ENCODE assay signal across 25 cellular contexts in the genomic region with DNA sequence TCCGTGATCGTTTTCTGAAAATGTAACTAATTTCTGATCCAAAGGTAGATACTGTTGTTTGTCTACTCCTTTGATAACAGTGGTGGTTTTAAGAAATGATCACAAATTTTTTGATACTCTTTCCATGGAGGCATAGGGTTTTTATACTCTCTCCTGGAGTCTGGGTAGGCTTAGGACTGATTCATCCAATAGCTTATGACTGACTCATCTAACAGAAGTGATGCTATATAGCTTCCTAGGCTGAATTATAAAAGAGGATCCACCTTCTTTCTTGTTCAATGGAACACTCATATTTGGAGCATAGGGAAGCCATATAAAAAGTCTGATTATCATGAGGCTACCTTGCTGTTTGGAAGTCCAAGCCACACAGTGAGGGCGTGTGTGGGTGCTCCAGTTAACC.
DNase-seq lines count a peak whose midpoint lies in the region; ATAC-seq and TF ChIP-seq lines count a peak whose summit lies in the region.
"Had no signal": no experiment of that assay in that cellular context is flagged by ENCODE, and none has a peak within 500 bp of the region (broad histone marks: within the 10 kb centered on the region; RNA-seq: fewer than 3 reads in every experiment).

No MANE protein-coding gene starts in this region.

- no peaks in the 10 kb centered on the region for H3K36me3 ChIP-seq in SK-N-SH (replicated peaks in 1 of 2; ENCODE audit: control insufficient read depth in 1 of 2, insufficient read depth in 2 of 2, low read length in 1 of 2)
- no peaks in the 10 kb centered on the region for H3K36me3 ChIP-seq in tibial nerve
- no peaks in the 10 kb centered on the region for H3K36me3 ChIP-seq in upper lobe of left lung
- H3K36me3 ChIP-seq: ascending aorta, HAP-1, SJSA1 had no signal

- no peak for TF ChIP-seq POLR2A in tibial nerve (IDR thresholded peaks at IDR 0.05)
- TF ChIP-seq POLR2A in upper lobe of left lung (IDR thresholded peaks at IDR 0.05), result no peak

- POLR2A ChIA-PET in SK-N-SH (lab: Yijun Ruan, JAX), result no interaction called here

- no peaks in the 10 kb centered on the region for H4K20me1 ChIP-seq in SK-N-SH (ENCODE audit: insufficient read depth)

- DNase-seq in A172 (ENCODE audit: low spot score) (peak; percentile 66), HPDE6-E6E7 (ENCODE audit: extremely low spot score) (peak; percentile 17), SK-N-SH (no peak), foreskin fibroblast (peak; percentile 54 to 71), tibial nerve (ENCODE audit: low spot score in 2 of 2) (no peak), upper lobe of left lung (no peak), OCI-M1 (lab: John Stamatoyannopoulos, UW) (no peak)
- no peak for DNase-seq in activated CD8-positive, alpha-beta memory T cell treated with anti-CD3 and anti-CD28 coated beads, Interleukin-2, amount 50 U/mL, for 4 hours
- DNase-seq: activated CD8-positive, alpha-beta memory T cell treated with anti-CD3 and anti-CD28 coated beads for 24 hours; activated naive CD4-positive, alpha-beta T cell treated with anti-CD3 and anti-CD28 coated beads, Interleukin-2, amount 50 U/mL, for 16 hours; activated T-cell treated with anti-CD3 and anti-CD28 coated beads, Interleukin-2, amount 50 U/mL, for 72 hours; CD4-positive, CD25-positive, alpha-beta regulatory T cell; effector memory CD8-positive, alpha-beta T cell; KBM-7; naive thymus-derived CD8-positive, alpha-beta T cell; NCI-H1048; NCI-H2029 treated with DMSO at 0.1 percent for 48 hours; NCI-H510A treated with DMSO at 0.1 percent for 48 hours; small intestine; stimulated activated CD4-positive, alpha-beta T cell treated with anti-CD3 and anti-CD28 coated beads, Interleukin-4, amount 100 ng/mL, for 24 hours had no signal

- TF ChIP-seq EP300 in SK-N-SH (IDR thresholded peaks at IDR 0.05; ENCODE audit: borderline replicate concordance in 1 of 2, low read depth in 1 of 2, low read length in 1 of 2) (no peak), tibial nerve (IDR thresholded peaks at IDR 0.05) (no peak), upper lobe of left lung (IDR thresholded peaks at IDR 0.05) (no peak)

- H3K4me1 ChIP-seq in SK-N-SH (ENCODE audit: control insufficient read depth in 1 of 2, insufficient read depth in 2 of 2, low read depth in 1 of 2, low read length in 1 of 2), result peaks cover 0 to 6% of the 10 kb centered on the region in 2 experiments; a peak in 1 of 4 replicates
- H3K4me1 ChIP-seq in tibial nerve, result no peaks in the 10 kb centered on the region
- H3K4me1 ChIP-seq in upper lobe of left lung, result no peaks in the 10 kb centered on the region
- H3K4me1 ChIP-seq: A549, ascending aorta, HAP-1 had no signal

- CTCF ChIA-PET in SK-N-SH (lab: Yijun Ruan, JAX), result no interaction called here

- H3K27ac ChIP-seq in SK-N-SH (ENCODE audit: low read depth in 2 of 2, low read length in 1 of 2), result no peak overlapping the region
- no peak overlapping the region for H3K27ac ChIP-seq in tibial nerve
- no peak overlapping the region for H3K27ac ChIP-seq in upper lobe of left lung
- H3K27ac ChIP-seq: A549, ascending aorta, SJSA1 had no signal

- no peaks in the 10 kb centered on the region for H3F3A ChIP-seq in SK-N-SH (replicated peaks; ENCODE audit: insufficient read depth)

- H3K27me3 ChIP-seq in SK-N-SH (ENCODE audit: insufficient read depth), result no peaks in the 10 kb centered on the region
- H3K27me3 ChIP-seq in tibial nerve, result no peaks in the 10 kb centered on the region
- no peaks in the 10 kb centered on the region for H3K27me3 ChIP-seq in upper lobe of left lung
- H3K27me3 ChIP-seq: ascending aorta, SJSA1 had no signal

- TF ChIP-seq CTCF in SK-N-SH (IDR thresholded peaks at IDR 0.05) (no peak), foreskin fibroblast (IDR thresholded peaks at IDR 0.05; ENCODE audit: low read depth, low read length) (no peak), tibial nerve (IDR thresholded peaks at IDR 0.05) (no peak), upper lobe of left lung (IDR thresholded peaks at IDR 0.05) (no peak)

- H3K79me2 ChIP-seq in SK-N-SH (ENCODE audit: insufficient read depth), result no peaks in the 10 kb centered on the region

- 48% methylated on average over 3 of the region's 3 CpGs for WGBS in SK-N-SH (ENCODE audit: low lambda C conversion rate)
- 92 to 97% methylated on average over 3 of the region's 3 CpGs for WGBS in tibial nerve, 2 donors
- 76 to 97% methylated on average over 3 of the region's 3 CpGs for WGBS in upper lobe of left lung, 2 donors

- no peak overlapping the region for H3K9ac ChIP-seq in SK-N-SH

- ATAC-seq in upper lobe of left lung (ENCODE audit: low FRiP score in 2 of 2), result no peak
- ATAC-seq: A549; activated CD4-positive, CD25-positive, alpha-beta regulatory T cell treated with anti-CD3 and anti-CD28 coated beads, Interleukin-2, amount 50 U/mL, for 24 hours; activated T-cell treated with anti-CD3 and anti-CD28 coated beads, Interleukin-2, amount 50 U/mL, for 72 hours; effector memory CD8-positive, alpha-beta T cell; naive thymus-derived CD8-positive, alpha-beta T cell had no signal

- no peaks in the 10 kb centered on the region for H3K9me2 ChIP-seq in SK-N-SH

- H3K4me3 ChIP-seq in SK-N-SH (ENCODE audit: low read depth in 2 of 2, low read length in 1 of 2), result no peak overlapping the region
- no peak overlapping the region for H3K4me3 ChIP-seq in foreskin fibroblast (ENCODE audit: low read depth in 1 of 2, low read length in 2 of 2)
- no peak overlapping the region for H3K4me3 ChIP-seq in tibial nerve
- no peak overlapping the region for H3K4me3 ChIP-seq in upper lobe of left lung
- H3K4me3 ChIP-seq: A549, ascending aorta, HAP-1, SJSA1 had no signal

- TF ChIP-seq RAD21 in SK-N-SH (IDR thresholded peaks at IDR 0.05; ENCODE audit: low read length), result no peak

- no peak overlapping the region for H3K4me2 ChIP-seq in SK-N-SH
- H3K4me2 ChIP-seq: A549 had no signal

- H3K9me3 ChIP-seq in SK-N-SH (no peaks in the 10 kb centered on the region; the same call in 1 of the 2 replicates), tibial nerve (no peaks in the 10 kb centered on the region), upper lobe of left lung (no peaks in the 10 kb centered on the region)
- H3K9me3 ChIP-seq: A549, HAP-1, SJSA1 had no signal

- 0 out of 2 replicates have a peak overlapping the region, but pooled peaks have one; percentile 9 for H2AFZ ChIP-seq in SK-N-SH (ENCODE audit: low read depth)

TF ChIP-seq in SK-N-SH, 30 proteins besides CTCF, POLR2A, EP300 and RAD21 (continues in another document):
- no peak for TF ChIP-seq NFIC (IDR thresholded peaks at IDR 0.05; ENCODE audit: borderline replicate concordance)
- TF ChIP-seq, protein P1, sequence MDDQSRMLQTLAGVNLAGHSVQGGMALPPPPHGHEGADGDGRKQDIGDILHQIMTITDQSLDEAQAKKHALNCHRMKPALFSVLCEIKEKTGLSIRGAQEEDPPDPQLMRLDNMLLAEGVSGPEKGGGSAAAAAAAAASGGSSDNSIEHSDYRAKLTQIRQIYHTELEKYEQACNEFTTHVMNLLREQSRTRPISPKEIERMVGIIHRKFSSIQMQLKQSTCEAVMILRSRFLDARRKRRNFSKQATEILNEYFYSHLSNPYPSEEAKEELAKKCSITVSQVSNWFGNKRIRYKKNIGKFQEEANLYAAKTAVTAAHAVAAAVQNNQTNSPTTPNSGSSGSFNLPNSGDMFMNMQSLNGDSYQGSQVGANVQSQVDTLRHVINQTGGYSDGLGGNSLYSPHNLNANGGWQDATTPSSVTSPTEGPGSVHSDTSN (IDR thresholded peaks at IDR 0.05), result no peak
- TF ChIP-seq, protein P2, sequence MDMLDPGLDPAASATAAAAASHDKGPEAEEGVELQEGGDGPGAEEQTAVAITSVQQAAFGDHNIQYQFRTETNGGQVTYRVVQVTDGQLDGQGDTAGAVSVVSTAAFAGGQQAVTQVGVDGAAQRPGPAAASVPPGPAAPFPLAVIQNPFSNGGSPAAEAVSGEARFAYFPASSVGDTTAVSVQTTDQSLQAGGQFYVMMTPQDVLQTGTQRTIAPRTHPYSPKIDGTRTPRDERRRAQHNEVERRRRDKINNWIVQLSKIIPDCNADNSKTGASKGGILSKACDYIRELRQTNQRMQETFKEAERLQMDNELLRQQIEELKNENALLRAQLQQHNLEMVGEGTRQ (IDR thresholded peaks at IDR 0.05; ENCODE audit: borderline replicate concordance, low read depth, low read length), result no peak
- TF ChIP-seq, protein P3, sequence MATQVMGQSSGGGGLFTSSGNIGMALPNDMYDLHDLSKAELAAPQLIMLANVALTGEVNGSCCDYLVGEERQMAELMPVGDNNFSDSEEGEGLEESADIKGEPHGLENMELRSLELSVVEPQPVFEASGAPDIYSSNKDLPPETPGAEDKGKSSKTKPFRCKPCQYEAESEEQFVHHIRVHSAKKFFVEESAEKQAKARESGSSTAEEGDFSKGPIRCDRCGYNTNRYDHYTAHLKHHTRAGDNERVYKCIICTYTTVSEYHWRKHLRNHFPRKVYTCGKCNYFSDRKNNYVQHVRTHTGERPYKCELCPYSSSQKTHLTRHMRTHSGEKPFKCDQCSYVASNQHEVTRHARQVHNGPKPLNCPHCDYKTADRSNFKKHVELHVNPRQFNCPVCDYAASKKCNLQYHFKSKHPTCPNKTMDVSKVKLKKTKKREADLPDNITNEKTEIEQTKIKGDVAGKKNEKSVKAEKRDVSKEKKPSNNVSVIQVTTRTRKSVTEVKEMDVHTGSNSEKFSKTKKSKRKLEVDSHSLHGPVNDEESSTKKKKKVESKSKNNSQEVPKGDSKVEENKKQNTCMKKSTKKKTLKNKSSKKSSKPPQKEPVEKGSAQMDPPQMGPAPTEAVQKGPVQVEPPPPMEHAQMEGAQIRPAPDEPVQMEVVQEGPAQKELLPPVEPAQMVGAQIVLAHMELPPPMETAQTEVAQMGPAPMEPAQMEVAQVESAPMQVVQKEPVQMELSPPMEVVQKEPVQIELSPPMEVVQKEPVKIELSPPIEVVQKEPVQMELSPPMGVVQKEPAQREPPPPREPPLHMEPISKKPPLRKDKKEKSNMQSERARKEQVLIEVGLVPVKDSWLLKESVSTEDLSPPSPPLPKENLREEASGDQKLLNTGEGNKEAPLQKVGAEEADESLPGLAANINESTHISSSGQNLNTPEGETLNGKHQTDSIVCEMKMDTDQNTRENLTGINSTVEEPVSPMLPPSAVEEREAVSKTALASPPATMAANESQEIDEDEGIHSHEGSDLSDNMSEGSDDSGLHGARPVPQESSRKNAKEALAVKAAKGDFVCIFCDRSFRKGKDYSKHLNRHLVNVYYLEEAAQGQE (IDR thresholded peaks at IDR 0.05; ENCODE audit: low read depth, low read length), result no peak
- TF ChIP-seq FOXM1 (IDR thresholded peaks at IDR 0.05; ENCODE audit: low read depth), result no peak
- peak; percentile 70 for TF ChIP-seq FOSL2 (IDR thresholded peaks at IDR 0.05; ENCODE audit: borderline replicate concordance, low read depth)
- no peak for TF ChIP-seq RXRA (IDR thresholded peaks at IDR 0.05; ENCODE audit: borderline replicate concordance, low read depth)
- TF ChIP-seq ELF1 (IDR thresholded peaks at IDR 0.05), result no peak
- no peak for TF ChIP-seq SMC3 (IDR thresholded peaks at IDR 0.05; ENCODE audit: low read depth, low read length)
- TF ChIP-seq, protein P4, sequence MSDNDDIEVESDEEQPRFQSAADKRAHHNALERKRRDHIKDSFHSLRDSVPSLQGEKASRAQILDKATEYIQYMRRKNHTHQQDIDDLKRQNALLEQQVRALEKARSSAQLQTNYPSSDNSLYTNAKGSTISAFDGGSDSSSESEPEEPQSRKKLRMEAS (IDR thresholded peaks at IDR 0.05; ENCODE audit: low read depth), result no peak
- no peak for TF ChIP-seq TEAD4 (IDR thresholded peaks at IDR 0.05; ENCODE audit: borderline replicate concordance, insufficient read depth)

Comparison
In these comparisons a context has a peak if more than half of its experiments do, and no peak if none do; other contexts are left out.
1. DNase-seq: peak in A172 (single experiment), HPDE6-E6E7 (single experiment) and foreskin fibroblast (2 of 2); none in SK-N-SH (single experiment), activated CD8-positive, alpha-beta memory T cell treated with anti-CD3 and anti-CD28 coated beads, Interleukin-2, amount 50 U/mL, for 4 hours (single experiment), tibial nerve (0 of 2), upper lobe of left lung (0 of 2) and OCI-M1 (single experiment).